In genomic region chr3:10223676-10224639, GRCh38 we compare ENCODE assay signal across 1 cellular context.
TF ChIP-seq lines count a peak whose summit lies in the region.

No MANE protein-coding gene starts in this region.

TF ChIP-seq in HepG2, 621 proteins besides CTCF, POLR2A, EP300 and RAD21 (continued from another document and continues in another):
- TF ChIP-seq ZBTB37 (CRISPR knock-in tag; IDR thresholded peaks at IDR 0.05): peak; percentile 52; the same call in 1 of the 2 replicates
- no peak for TF ChIP-seq ZBTB26 (CRISPR knock-in tag; IDR thresholded peaks at IDR 0.05; ENCODE audit: borderline replicate concordance)
- no peak for TF ChIP-seq ZNF329 (CRISPR knock-in tag; IDR thresholded peaks at IDR 0.05; ENCODE audit: low read depth)
- no peak for TF ChIP-seq KLF16 (CRISPR knock-in tag; IDR thresholded peaks at IDR 0.05)
- TF ChIP-seq ZFX (CRISPR knock-in tag; IDR thresholded peaks at IDR 0.05; ENCODE audit: low read depth): no peak
- no peak for TF ChIP-seq MED13 (CRISPR knock-in tag; IDR thresholded peaks at IDR 0.05)
- peak; percentile 91 for TF ChIP-seq NCOR1 (IDR thresholded peaks at IDR 0.05; ENCODE audit: borderline replicate concordance, low read length)
- TF ChIP-seq MLXIP (CRISPR knock-in tag; IDR thresholded peaks at IDR 0.05; ENCODE audit: borderline replicate concordance): no peak
- no peak for TF ChIP-seq MAF1 (CRISPR knock-in tag; IDR thresholded peaks at IDR 0.05; ENCODE audit: borderline replicate concordance)
- no peak for TF ChIP-seq MXD4 (CRISPR knock-in tag; IDR thresholded peaks at IDR 0.05)
- no peak for TF ChIP-seq RERE (CRISPR knock-in tag; IDR thresholded peaks at IDR 0.05; ENCODE audit: low read depth)
- TF ChIP-seq REL (CRISPR knock-in tag; conservative IDR thresholded peaks at IDR 0.05): no peak
- TF ChIP-seq ZNF430 (CRISPR knock-in tag; IDR thresholded peaks at IDR 0.05): peak; percentile 27; the same call in 1 of the 2 replicates
- TF ChIP-seq BATF2 (CRISPR knock-in tag; IDR thresholded peaks at IDR 0.05): no peak
- no peak for TF ChIP-seq NFYB (CRISPR knock-in tag; IDR thresholded peaks at IDR 0.05)
- no peak for TF ChIP-seq ZFP36L1 (CRISPR knock-in tag; IDR thresholded peaks at IDR 0.05)
- 0 out of 2 replicates have a peak, but pooled peaks have one; percentile 34 for TF ChIP-seq NFIC (IDR thresholded peaks at IDR 0.05; ENCODE audit: low read length)
- TF ChIP-seq ZNF335 (CRISPR knock-in tag; IDR thresholded peaks at IDR 0.05): no peak
- no peak for TF ChIP-seq RFX1 (IDR thresholded peaks at IDR 0.05)
- no peak for TF ChIP-seq ATF4 (CRISPR knock-in tag; IDR thresholded peaks at IDR 0.05)
- no peak for TF ChIP-seq KIAA2018 (CRISPR knock-in tag; IDR thresholded peaks at IDR 0.05; ENCODE audit: borderline replicate concordance)
- no peak for TF ChIP-seq ZNF510 (CRISPR knock-in tag; IDR thresholded peaks at IDR 0.05; ENCODE audit: low read depth)
- no peak for TF ChIP-seq ZNF577 (CRISPR knock-in tag; IDR thresholded peaks at IDR 0.05; ENCODE audit: borderline replicate concordance, low read depth)
- TF ChIP-seq ZBTB10 (CRISPR knock-in tag; IDR thresholded peaks at IDR 0.05; ENCODE audit: borderline replicate concordance): peak; percentile 86; the same call in 1 of the 2 replicates
- TF ChIP-seq HOXA9 (CRISPR knock-in tag; IDR thresholded peaks at IDR 0.05; ENCODE audit: borderline replicate concordance): no peak
- no peak for TF ChIP-seq ZBTB1 (CRISPR knock-in tag; IDR thresholded peaks at IDR 0.05; ENCODE audit: borderline replicate concordance)
- TF ChIP-seq POLR2AphosphoS5 (IDR thresholded peaks at IDR 0.05; ENCODE audit: low read depth, low read length): no peak
- TF ChIP-seq ZNF24 (IDR thresholded peaks at IDR 0.05): 0 out of 2 replicates have a peak, but pooled peaks have one; percentile 11
- no peak for TF ChIP-seq ZNF558 (CRISPR knock-in tag; IDR thresholded peaks at IDR 0.05; ENCODE audit: borderline replicate concordance)
- TF ChIP-seq RARA (CRISPR knock-in tag; IDR thresholded peaks at IDR 0.05): peak; percentile 98
